In genomic region chr16:85420501-85421337, GRCh38 we compare ENCODE assay signal across 8 cellular contexts.
DNase-seq lines count a peak whose midpoint lies in the region; ATAC-seq and TF ChIP-seq lines count a peak whose summit lies in the region.

No MANE protein-coding gene starts in this region.

- H4K91ac ChIP-seq in trophoblast cell (ENCODE audit: low read depth, low read length): no peak overlapping the region

- peak overlapping the region; percentile 25 for H2BK120ac ChIP-seq in trophoblast cell (ENCODE audit: insufficient read depth, low read length, poor library complexity)

- H4K12ac ChIP-seq in trophoblast cell (ENCODE audit: low read depth, low read length): no peak overlapping the region

- DNase-seq in GM19240 (ENCODE audit: insufficient read length, low spot score) (peak; percentile 81), NOMO-1 (lab: John Stamatoyannopoulos, UW; ENCODE audit: unreplicated experiment in 2 of 2) (peak; percentile 40 to 83), fibroblast of the aortic adventitia (ENCODE audit: low read depth) (peak; percentile 25), trophoblast cell (peak; percentile 59 to 83), aorta (peak; percentile 66 to 89)
- DNase-seq in activated T-cell treated with anti-CD3 and anti-CD28 coated beads, Interleukin-2, amount 50 U/mL, for 1 hour: peak; percentile 83

- no peak overlapping the region for H4K8ac ChIP-seq in trophoblast cell (ENCODE audit: low read depth, low read length)

- H2AK5ac ChIP-seq in trophoblast cell (ENCODE audit: low read length): no peak overlapping the region

- H2BK5ac ChIP-seq in trophoblast cell (ENCODE audit: low read depth, low read length, poor library complexity): no peak overlapping the region

- no peaks in the 10 kb centered on the region for H3K79me2 ChIP-seq in trophoblast cell (ENCODE audit: control insufficient read depth, insufficient read depth, low read length, poor library complexity)

- H3K36me3 ChIP-seq in trophoblast cell (ENCODE audit: control insufficient read depth in 1 of 2, insufficient read depth in 2 of 2, low read length in 2 of 2) (no peaks in the 10 kb centered on the region), aorta (ENCODE audit: control insufficient read depth in 1 of 2, insufficient read depth in 2 of 2, low read length in 1 of 2) (no peaks in the 10 kb centered on the region)

- H3K79me1 ChIP-seq in trophoblast cell (ENCODE audit: low read length): no peaks in the 10 kb centered on the region

- H3K23ac ChIP-seq in trophoblast cell (ENCODE audit: low read length): no peak overlapping the region

- H2AFZ ChIP-seq in trophoblast cell (ENCODE audit: insufficient read depth, low read length, poor library complexity): no peak overlapping the region

- no peak overlapping the region for H3K14ac ChIP-seq in trophoblast cell (ENCODE audit: low read length)

- no peak overlapping the region for H3K4me3 ChIP-seq in fibroblast of the aortic adventitia (ENCODE audit: low read depth, low read length)
- no peak overlapping the region for H3K4me3 ChIP-seq in trophoblast cell (ENCODE audit: low read depth, low read length)
- no peak overlapping the region for H3K4me3 ChIP-seq in aorta (ENCODE audit: low read length in 2 of 2)

- H3K9me3 ChIP-seq in trophoblast cell (ENCODE audit: insufficient read depth, low read depth, low read length): no peaks in the 10 kb centered on the region
- no peaks in the 10 kb centered on the region for H3K9me3 ChIP-seq in aorta (ENCODE audit: control insufficient read depth, low read length)

- no peak overlapping the region for H3K4me2 ChIP-seq in trophoblast cell (ENCODE audit: low read length)

- no CpG with 5 or more reads among the region's 42 CpGs for WGBS in trophoblast cell (ENCODE audit: extremely low coverage, insufficient coverage, insufficient read length)
- WGBS in aorta, 2 donors: 39 to 50% methylated on average over 29 to 42 of the region's 42 CpGs

- ATAC-seq in aorta (ENCODE audit: low FRiP score) (peak; percentile 75), GM21576 (IDR thresholded peaks at IDR 0.05; ENCODE audit: unreplicated experiment) (no peak)

- H3K27me3 ChIP-seq in trophoblast cell (ENCODE audit: insufficient read depth, low read length): no peaks in the 10 kb centered on the region
- H3K27me3 ChIP-seq in aorta (ENCODE audit: control insufficient read depth in 1 of 2, insufficient read depth in 2 of 2, low read length in 1 of 2): no peaks in the 10 kb centered on the region

- intact Hi-C loops in aorta (cut with DNase I): loop anchor here (2.0 to 10.0 kb wide), 4 partner anchors 116 to 306 kb away; partner anchors contain the start of gene CIBAR2 (in 1 of the 2)

- H2BK12ac ChIP-seq in trophoblast cell (ENCODE audit: low read length): no peak overlapping the region

- H3K9ac ChIP-seq in trophoblast cell (ENCODE audit: low read length): no peak overlapping the region

- TF ChIP-seq CTCF in 22Rv1 (IDR thresholded peaks at IDR 0.05) (peak; percentile 100), fibroblast of the aortic adventitia (IDR thresholded peaks at IDR 0.05; ENCODE audit: insufficient read depth, low read length) (peak; percentile 68)

- peak overlapping the region; percentile 3 for H3K18ac ChIP-seq in trophoblast cell (ENCODE audit: low read length)

- H3K4ac ChIP-seq in trophoblast cell (ENCODE audit: low read depth, low read length): no peak overlapping the region

- H3K4me1 ChIP-seq in trophoblast cell (ENCODE audit: control insufficient read depth in 1 of 2, insufficient read depth in 2 of 2, low read length in 2 of 2) (peaks cover 0 to 4% of the 10 kb centered on the region in 2 experiments), aorta (ENCODE audit: control insufficient read depth in 1 of 2, insufficient read depth in 2 of 2, low read length in 2 of 2) (no peaks in the 10 kb centered on the region)

- H3K27ac ChIP-seq in 22Rv1 (no peak overlapping the region), trophoblast cell (ENCODE audit: low read depth, low read length) (no peak overlapping the region), aorta (ENCODE audit: low read depth in 1 of 2, low read length in 2 of 2) (no peak overlapping the region)

Comparison
In these comparisons a context has a peak if more than half of its experiments do, and no peak if none do; other contexts are left out.
1. DNase-seq: peak in every context shown above with its lines; median percentile 83 in activated T-cell treated with anti-CD3 and anti-CD28 coated beads, Interleukin-2, amount 50 U/mL, for 1 hour; 81 in GM19240; 78 in aorta; 71 in trophoblast cell; 62 in NOMO-1; 25 in fibroblast of the aortic adventitia.